ENCODE assay signal across 8 cellular contexts in genomic region chr7:37832194-37832593, GRCh38. TPM values are rescaled to one million over a fixed set of nuclear protein-coding genes. Genes with fewer than 3 reads are reported as not detected.
A peak's percentile ranks its signal among the peaks of the same experiment; 100 is the strongest.
DNase-seq lines count a peak whose midpoint lies in the region; ATAC-seq and TF ChIP-seq lines count a peak whose summit lies in the region.

No MANE protein-coding gene starts in this region.

- DNase-seq in NCI-H1417 (lab: John Stamatoyannopoulos, UW), result peak; percentile 2 to 58 (median 18)
- no peak for DNase-seq in NCI-H1417 treated with DMSO at 0.1 percent for 48 hours (lab: John Stamatoyannopoulos, UW)
- peak; percentile 98 for DNase-seq in NCI-H2171 treated with DMSO at 0.1 percent for 48 hours (lab: John Stamatoyannopoulos, UW)
- DNase-seq in epithelial cell of proximal tubule (ENCODE audit: low read depth), result no peak
- no peak for DNase-seq in SW480 (ENCODE audit: low spot score)

- H3K4me1 ChIP-seq in parathyroid adenoma, result peaks cover 9% of the 10 kb centered on the region

- peak overlapping the region; percentile 9 for H2AFZ ChIP-seq in parathyroid adenoma

- H3K4me2 ChIP-seq in parathyroid adenoma (ENCODE audit: low read length), result no peak overlapping the region

- TF ChIP-seq CTCF in epithelial cell of proximal tubule (conservative IDR thresholded peaks at IDR 0.05; ENCODE audit: low read depth, low read length), result peak; percentile 26
- TF ChIP-seq CTCF in parathyroid adenoma (IDR thresholded peaks at IDR 0.05), result peak; percentile 88

- no peaks in the 10 kb centered on the region for H3K9me3 ChIP-seq in parathyroid adenoma (ENCODE audit: control insufficient read depth, low read length)

- no peaks in the 10 kb centered on the region for H3K27me3 ChIP-seq in parathyroid adenoma (ENCODE audit: control insufficient read depth, insufficient read depth, low read length)

- H3K4me3 ChIP-seq in epithelial cell of proximal tubule (ENCODE audit: low read depth, low read length) (no peak overlapping the region), parathyroid adenoma (ENCODE audit: low read depth, low read length) (no peak overlapping the region)

- no peaks in the 10 kb centered on the region for H3K36me3 ChIP-seq in parathyroid adenoma (ENCODE audit: control insufficient read depth, insufficient read depth, low read length)

- no peak overlapping the region for H3K27ac ChIP-seq in parathyroid adenoma

- ATAC-seq in HG02870 (IDR thresholded peaks at IDR 0.05; ENCODE audit: unreplicated experiment), result peak; percentile 70
- ATAC-seq in GM19328 (IDR thresholded peaks at IDR 0.05; ENCODE audit: unreplicated experiment), result no peak

- no peak overlapping the region for H3K9ac ChIP-seq in parathyroid adenoma

- H3K79me2 ChIP-seq in parathyroid adenoma, result no peaks in the 10 kb centered on the region

RNA-seq across cellular contexts. Expression of gene NME8, which starts 16.2 kb away (rescaled TPM):
- total RNA-seq in epithelial cell of proximal tubule, result not detected in 2 replicates

Comparison
In these comparisons a context has a peak if more than half of its experiments do, and no peak if none do; other contexts are left out.
1. DNase-seq: peak in NCI-H1417 (3 of 3) and NCI-H2171 treated with DMSO at 0.1 percent for 48 hours (single experiment); none in NCI-H1417 treated with DMSO at 0.1 percent for 48 hours (single experiment), epithelial cell of proximal tubule (single experiment) and SW480 (single experiment).